Comparison of ENCODE assay signal across 17 cellular contexts in the genomic region with DNA sequence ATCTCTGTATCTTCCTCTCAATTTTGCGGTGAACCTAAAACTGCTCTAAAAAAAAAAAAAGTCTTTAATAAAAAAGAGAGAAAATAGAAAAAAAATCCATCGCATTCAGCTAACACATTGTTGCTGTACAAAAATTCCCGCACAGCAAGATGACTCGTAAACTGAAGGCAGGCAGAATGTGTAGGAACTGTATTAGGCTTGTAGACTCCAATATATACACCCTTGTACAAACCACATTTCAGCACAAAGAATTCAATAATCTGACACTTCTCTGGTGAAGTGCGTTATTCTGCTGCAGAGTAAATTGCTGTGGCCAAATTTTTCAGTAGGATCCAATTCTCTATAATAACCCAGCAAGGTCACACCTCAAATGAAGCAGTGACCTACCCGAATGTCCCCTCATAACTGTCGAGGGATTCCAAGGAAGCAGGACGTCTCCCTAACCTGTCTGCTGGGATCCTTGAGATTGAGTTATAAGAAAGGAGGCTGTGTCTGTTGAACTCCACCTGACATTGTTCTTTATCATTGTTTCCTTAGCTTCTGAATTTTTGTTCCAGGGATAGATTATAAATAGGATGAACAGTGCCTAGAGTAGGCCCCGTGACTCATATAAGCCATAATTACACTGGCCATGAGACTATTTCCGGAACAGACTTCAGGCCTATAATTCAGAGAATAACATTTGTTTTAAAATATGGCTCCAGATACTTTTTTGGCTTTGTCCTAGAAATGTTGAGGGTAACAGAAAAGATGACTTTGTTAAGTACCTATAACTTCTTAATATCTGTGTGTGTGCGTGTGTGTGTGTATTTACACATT.
"Had no signal": no experiment of that assay in that cellular context is flagged by ENCODE, and none has a peak within 500 bp of the region (broad histone marks: within the 10 kb centered on the region; RNA-seq: fewer than 3 reads in every experiment).

No MANE protein-coding gene starts in this region.

- H3K36me3 ChIP-seq: esophagus muscularis mucosa, upper lobe of left lung had no signal

- H3K4me3 ChIP-seq: esophagus muscularis mucosa, skin epidermis, upper lobe of left lung had no signal

- DNase-seq: activated CD4-positive, alpha-beta T cell treated with anti-CD3 and anti-CD28 coated beads, Interleukin-2, amount 50 U/mL, for 1 hour; activated CD8-positive, alpha-beta memory T cell treated with anti-CD3 and anti-CD28 coated beads for 24 hours; activated gamma-delta T cell treated with Interleukin-2 at 50 U/mL for 16 hours; activated naive CD8-positive, alpha-beta T cell treated with anti-CD3 and anti-CD28 coated beads, Interleukin-2, amount 10 ng/mL, durations not matched to agents 7 days and 5 days; hippocampal formation; kidney; midbrain; naive B cell; stimulated activated CD4-positive, alpha-beta T cell treated with anti-CD3 and anti-CD28 coated beads, Interleukin-15, amount 100 ng/mL, for 24 hours; stimulated activated CD4-positive, alpha-beta T cell treated with anti-CD3 and anti-CD28 coated beads, Interleukin-4, amount 100 ng/mL, for 1 hour; stimulated activated naive CD4-positive, alpha-beta T cell; substantia nigra; T-helper 2 cell; upper lobe of left lung had no signal

- H3K4me1 Mint-ChIP-seq: activated naive CD8-positive, alpha-beta T cell treated with anti-CD3 and anti-CD28 coated beads, Interleukin-2, amount 10 ng/mL, durations not matched to agents 7 days and 5 days; naive B cell had no signal

- H3K27ac ChIP-seq: esophagus muscularis mucosa, skin epidermis, upper lobe of left lung had no signal

- H3K9me3 Mint-ChIP-seq: activated naive CD8-positive, alpha-beta T cell treated with anti-CD3 and anti-CD28 coated beads, Interleukin-2, amount 10 ng/mL, durations not matched to agents 7 days and 5 days had no signal

- H3K36me3 Mint-ChIP-seq: activated naive CD8-positive, alpha-beta T cell treated with anti-CD3 and anti-CD28 coated beads, Interleukin-2, amount 10 ng/mL, durations not matched to agents 7 days and 5 days; naive B cell had no signal

- H3K4me1 ChIP-seq: upper lobe of left lung had no signal

- H3K4me3 Mint-ChIP-seq: activated naive CD8-positive, alpha-beta T cell treated with anti-CD3 and anti-CD28 coated beads, Interleukin-2, amount 10 ng/mL, durations not matched to agents 7 days and 5 days; naive B cell had no signal

- H3K9me3 ChIP-seq: esophagus muscularis mucosa, upper lobe of left lung had no signal

- H3K27me3 Mint-ChIP-seq: activated naive CD8-positive, alpha-beta T cell treated with anti-CD3 and anti-CD28 coated beads, Interleukin-2, amount 10 ng/mL, durations not matched to agents 7 days and 5 days; naive B cell had no signal

- ATAC-seq: activated CD4-positive, CD25-positive, alpha-beta regulatory T cell treated with anti-CD3 and anti-CD28 coated beads, Interleukin-2, amount 50 U/mL, for 24 hours had no signal

- H3K27me3 ChIP-seq: esophagus muscularis mucosa, upper lobe of left lung had no signal

- H3K27ac Mint-ChIP-seq: activated naive CD8-positive, alpha-beta T cell treated with anti-CD3 and anti-CD28 coated beads, Interleukin-2, amount 10 ng/mL, durations not matched to agents 7 days and 5 days; naive B cell had no signal
